ENCODE assay signal across 8 cellular contexts in the genomic region with DNA sequence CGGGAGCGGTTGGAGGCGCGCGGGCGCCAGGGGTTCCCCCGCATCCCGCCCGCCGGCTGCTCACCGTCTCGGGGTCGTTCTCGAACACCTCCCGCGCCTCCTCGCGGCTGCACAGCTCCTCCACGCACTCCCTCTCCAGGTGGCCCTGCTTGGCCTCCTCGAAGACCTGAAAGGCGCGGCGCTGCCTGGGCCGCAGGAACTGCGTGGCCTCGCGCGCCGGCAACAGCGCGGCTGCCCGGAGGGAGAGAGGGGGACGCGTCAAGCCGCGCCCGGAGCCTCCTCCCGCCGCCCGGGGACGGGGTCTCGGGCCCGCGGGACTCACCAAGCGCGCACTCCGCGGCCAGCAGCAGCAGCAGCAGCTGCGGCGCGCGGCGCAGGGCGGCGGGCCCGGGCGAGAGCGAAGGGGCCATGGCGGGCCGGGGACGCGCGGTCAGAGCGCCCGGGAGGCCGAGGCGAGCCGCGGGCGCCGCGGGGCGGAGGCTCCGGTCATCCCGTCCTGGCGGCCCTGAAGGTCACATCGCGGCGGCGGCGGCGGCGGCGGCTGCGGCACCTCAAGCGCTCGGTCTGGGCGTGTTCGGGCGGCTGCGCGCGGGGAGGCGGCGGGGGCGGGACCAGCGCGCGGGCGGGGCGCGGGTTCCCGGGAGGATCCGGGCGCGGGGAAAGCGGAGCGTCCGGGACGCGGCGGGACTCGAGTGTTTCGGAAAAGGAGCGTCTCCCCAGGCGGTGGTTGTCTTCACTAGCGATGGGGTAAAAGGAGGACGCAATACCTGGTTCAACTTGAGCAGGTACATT. TPM values are rescaled to one million over a fixed set of nuclear protein-coding genes. Genes with fewer than 3 reads are reported as not detected.
DNase-seq lines count a peak whose midpoint lies in the region; ATAC-seq, FAIRE-seq and TF ChIP-seq lines count a peak whose summit lies in the region.

Gene GAS6 (minus strand): TSS at position 566 of the 792 bp plus-strand sequence. CDS start 156 bp downstream, at position 410.

- H3K9ac ChIP-seq in skeletal muscle tissue (ENCODE audit: low read depth in 1 of 3, low read length in 3 of 3) = peak within 1 kb of the TSS; percentile 75 to 87 (median 79)

- WGBS in A549 (ENCODE audit: missing lambda C conversion rate) = 3% methylated on average over 4 of the region's 118 CpGs

- no peak for TF ChIP-seq EP300 in A549 (IDR thresholded peaks at IDR 0.05)

- H3K4me1 ChIP-seq in A549 (peaks cover 12% of the 10 kb centered on the region; the same call in 2 of the 3 replicates), skeletal muscle tissue (ENCODE audit: control insufficient read depth in 3 of 3, insufficient read depth in 3 of 3, low read length in 3 of 3) (peaks cover 20 to 47% (median 23%) of the 10 kb centered on the region in 3 donors)

- no peak for FAIRE-seq in A549 (lab: Jason Lieb, UNC)

- DNase-seq in A549 (ENCODE audit: low read depth in 1 of 2, low spot score in 1 of 2) (peak; percentile 27 to 33), GM13977 (ENCODE audit: low spot score) (peak; percentile 74), NCI-H69 (lab: John Stamatoyannopoulos, UW) (peak; percentile 70), cardiac fibroblast (ENCODE audit: low read depth in 2 of 2) (peak; percentile 35), iris pigment epithelial cell (ENCODE audit: low read depth) (peak; percentile 50), foreskin melanocyte (no peak)

- H3K9me3 ChIP-seq in A549 = no peaks in the 10 kb centered on the region
- no peaks in the 10 kb centered on the region for H3K9me3 ChIP-seq in skeletal muscle tissue (ENCODE audit: control insufficient read depth in 3 of 3, low read length in 3 of 3)

- in situ Hi-C loops in GM13977 (cut with MboI; ENCODE audit: low pct_unique_long_range_greater_than_20kb, low sequenced_read_pairs, unreplicated experiment) = no loop called here

- TF ChIP-seq RAD21 in A549 (conservative IDR thresholded peaks at IDR 0.05 in 1 of 2, IDR thresholded peaks at IDR 0.05 in 1 of 2) = no peak

- ATAC-seq in A549 (peak; percentile 76 to 77), HG03159 (IDR thresholded peaks at IDR 0.05; ENCODE audit: unreplicated experiment) (no peak)

- TF ChIP-seq CTCF in A549 (IDR thresholded peaks at IDR 0.05) (0 out of 3 replicates have a peak, but pooled peaks have one; percentile 20), GM13977 (IDR thresholded peaks at IDR 0.05; ENCODE audit: extremely low read depth, insufficient read depth, missing control alignments) (no peak), cardiac fibroblast (IDR thresholded peaks at IDR 0.05; ENCODE audit: low read depth, low read length) (no peak)

- no peak for TF ChIP-seq POLR2A in A549 (IDR thresholded peaks at IDR 0.05; ENCODE audit: low read length)

- peak within 1 kb of the TSS; percentile 99 for H3K4me2 ChIP-seq in A549

- CTCF ChIA-PET in A549 (lab: Yijun Ruan, JAX) = interaction anchor here (0.6 to 1.5 kb wide), 4 partner anchors 11 to 572 kb away, joined by 3 read pairs; no protein-coding TSS in a partner anchor

- H3K27ac ChIP-seq in A549 (peak within 1 kb of the TSS; percentile 89 to 96), skeletal muscle tissue (ENCODE audit: low read depth, low read length) (peak within 1 kb of the TSS; percentile 79)

- peaks cover 3 to 19% (median 13%) of the 10 kb centered on the region in 3 donors for H3K36me3 ChIP-seq in skeletal muscle tissue (ENCODE audit: control insufficient read depth in 3 of 3, insufficient read depth in 3 of 3, low read length in 3 of 3)

- peak within 1 kb of the TSS; percentile 88 for H3K4me3 ChIP-seq in A549
- H3K4me3 ChIP-seq in cardiac fibroblast (replicated peaks in 1 of 2; ENCODE audit: low read depth in 2 of 2, low read length in 2 of 2) = peak within 1 kb of the TSS; percentile 57 to 77
- H3K4me3 ChIP-seq in skeletal muscle tissue (ENCODE audit: low read length in 3 of 3) = peak within 1 kb of the TSS; percentile 82 to 85 (median 84)

- POLR2A ChIA-PET in A549 (lab: Yijun Ruan, JAX) = no interaction called here

- no peaks in the 10 kb centered on the region for H3K27me3 ChIP-seq in skeletal muscle tissue (ENCODE audit: control insufficient read depth in 3 of 3, insufficient read depth in 3 of 3, low read length in 3 of 3)

TF ChIP-seq in A549, 52 proteins besides CTCF, POLR2A, EP300 and RAD21:
- TF ChIP-seq CBX2 (IDR thresholded peaks at IDR 0.05; ENCODE audit: borderline replicate concordance, low read depth) = no peak
- TF ChIP-seq, protein P1, sequence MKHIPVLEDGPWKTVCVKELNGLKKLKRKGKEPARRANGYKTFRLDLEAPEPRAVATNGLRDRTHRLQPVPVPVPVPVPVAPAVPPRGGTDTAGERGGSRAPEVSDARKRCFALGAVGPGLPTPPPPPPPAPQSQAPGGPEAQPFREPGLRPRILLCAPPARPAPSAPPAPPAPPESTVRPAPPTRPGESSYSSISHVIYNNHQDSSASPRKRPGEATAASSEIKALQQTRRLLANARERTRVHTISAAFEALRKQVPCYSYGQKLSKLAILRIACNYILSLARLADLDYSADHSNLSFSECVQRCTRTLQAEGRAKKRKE (CRISPR knock-in tag; IDR thresholded peaks at IDR 0.05; ENCODE audit: low read depth) = no peak
- no peak for TF ChIP-seq ZSCAN20 (CRISPR knock-in tag; IDR thresholded peaks at IDR 0.05)
- TF ChIP-seq RCOR1 (IDR thresholded peaks at IDR 0.05; ENCODE audit: low read depth, low read length) = no peak
- no peak for TF ChIP-seq KDM1A (IDR thresholded peaks at IDR 0.05; ENCODE audit: low read depth)
- TF ChIP-seq RNF2 (IDR thresholded peaks at IDR 0.05; ENCODE audit: borderline replicate concordance, low read depth) = no peak
- no peak for TF ChIP-seq EHMT2 (IDR thresholded peaks at IDR 0.05; ENCODE audit: low read depth)
- TF ChIP-seq, protein P2, sequence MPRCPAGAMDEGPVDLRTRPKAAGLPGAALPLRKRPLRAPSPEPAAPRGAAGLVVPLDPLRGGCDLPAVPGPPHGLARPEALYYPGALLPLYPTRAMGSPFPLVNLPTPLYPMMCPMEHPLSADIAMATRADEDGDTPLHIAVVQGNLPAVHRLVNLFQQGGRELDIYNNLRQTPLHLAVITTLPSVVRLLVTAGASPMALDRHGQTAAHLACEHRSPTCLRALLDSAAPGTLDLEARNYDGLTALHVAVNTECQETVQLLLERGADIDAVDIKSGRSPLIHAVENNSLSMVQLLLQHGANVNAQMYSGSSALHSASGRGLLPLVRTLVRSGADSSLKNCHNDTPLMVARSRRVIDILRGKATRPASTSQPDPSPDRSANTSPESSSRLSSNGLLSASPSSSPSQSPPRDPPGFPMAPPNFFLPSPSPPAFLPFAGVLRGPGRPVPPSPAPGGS (IDR thresholded peaks at IDR 0.05) = no peak
- TF ChIP-seq PHF8 (IDR thresholded peaks at IDR 0.05; ENCODE audit: borderline replicate concordance, low read depth) = no peak
- TF ChIP-seq FOXS1 (CRISPR knock-in tag; IDR thresholded peaks at IDR 0.05) = no peak
- TF ChIP-seq MAZ (IDR thresholded peaks at IDR 0.05; ENCODE audit: borderline replicate concordance, low read depth, low read length) = no peak
- TF ChIP-seq, protein P3, sequence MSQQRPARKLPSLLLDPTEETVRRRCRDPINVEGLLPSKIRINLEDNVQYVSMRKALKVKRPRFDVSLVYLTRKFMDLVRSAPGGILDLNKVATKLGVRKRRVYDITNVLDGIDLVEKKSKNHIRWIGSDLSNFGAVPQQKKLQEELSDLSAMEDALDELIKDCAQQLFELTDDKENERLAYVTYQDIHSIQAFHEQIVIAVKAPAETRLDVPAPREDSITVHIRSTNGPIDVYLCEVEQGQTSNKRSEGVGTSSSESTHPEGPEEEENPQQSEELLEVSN (IDR thresholded peaks at IDR 0.05; ENCODE audit: borderline replicate concordance, low read depth) = 0 out of 2 replicates have a peak, but pooled peaks have one; percentile 32
- no peak for TF ChIP-seq HOXB5 (CRISPR knock-in tag; IDR thresholded peaks at IDR 0.05)
- TF ChIP-seq TFCP2L1 (CRISPR knock-in tag; IDR thresholded peaks at IDR 0.05) = no peak
- no peak for TF ChIP-seq HMGXB4 (CRISPR knock-in tag; IDR thresholded peaks at IDR 0.05; ENCODE audit: borderline replicate concordance)
- TF ChIP-seq SMC3 (IDR thresholded peaks at IDR 0.05) = peak; percentile 32; the same call in 1 of the 3 replicates
- no peak for TF ChIP-seq CHD4 (IDR thresholded peaks at IDR 0.05; ENCODE audit: borderline replicate concordance)

RNA-seq across cellular contexts. Expression of gene GAS6, which starts in this region (rescaled TPM):
- polyA plus RNA-seq in A549 (2011; rRNA removed) (3.5 and 4.3 TPM in 2 replicates), A549 (2017; fragmentation: RNase III; extraction: RNeasy Plus Mini Kit Qiagen cat#74134 plus additional on column Dnase treatment) (4.8 to 6.5 TPM (median 5.7 TPM) in 3 replicates)
- 8.8 and 12.2 TPM in 2 replicates for polyA plus RNA-seq in A549 (2012; cell fraction: cytosol; rRNA removed)
- polyA plus RNA-seq in A549 (2012; cell fraction: nucleus; rRNA removed) = 24.3 and 27.0 TPM in 2 replicates
- polyA minus RNA-seq in A549 (2011; rRNA and poly(A)+ RNA removed) = 1.7 and 2.0 TPM in 2 replicates
- total RNA-seq in skeletal muscle tissue = 25.1 TPM
